20 cellular contexts compared by ENCODE assay signal in the genomic region with DNA sequence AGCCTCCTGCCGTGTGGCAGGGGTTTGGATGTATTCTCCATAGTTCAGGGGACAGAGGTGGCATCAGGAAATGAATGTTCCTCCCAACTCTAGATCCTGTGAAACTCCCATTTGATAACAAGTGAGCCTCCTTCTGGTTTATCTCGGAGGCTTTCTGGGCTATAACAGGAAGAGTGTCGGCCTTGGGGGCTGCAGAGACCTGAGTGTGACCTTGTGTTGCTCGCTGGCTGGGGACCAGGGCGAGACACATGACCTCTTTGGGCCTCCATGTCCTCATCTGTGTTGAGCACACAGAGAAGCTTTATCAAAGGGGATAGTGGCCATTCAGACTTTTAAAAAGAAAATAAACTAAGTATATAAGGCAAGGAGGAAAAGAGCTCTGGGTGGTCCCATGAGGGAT.
"Had no signal": no experiment of that assay in that cellular context is flagged by ENCODE, and none has a peak within 500 bp of the region (broad histone marks: within the 10 kb centered on the region; RNA-seq: fewer than 3 reads in every experiment).

No MANE protein-coding gene starts in this region.

- H3K27ac Mint-ChIP-seq: naive thymus-derived CD8-positive, alpha-beta T cell; nephron progenitor cell had no signal

- H3K4me3 Mint-ChIP-seq: naive thymus-derived CD8-positive, alpha-beta T cell; nephron progenitor cell had no signal

- H3K9me3 Mint-ChIP-seq: naive thymus-derived CD8-positive, alpha-beta T cell had no signal

- DNase-seq: dermis blood vessel endothelial cell; effector memory CD4-positive, alpha-beta T cell; erythroblast; esophagus squamous epithelium; foreskin melanocyte; glutamatergic neuron; heart right ventricle; hippocampal formation; left cardiac atrium; left ventricle myocardium inferior; lower lobe of right lung; naive thymus-derived CD8-positive, alpha-beta T cell; nephron progenitor cell; nucleus accumbens; stimulated activated CD4-positive, alpha-beta T cell treated with anti-CD3 and anti-CD28 coated beads, Interleukin-15, amount 100 ng/mL, for 24 hours; stimulated activated CD4-positive, alpha-beta T cell treated with anti-CD3 and anti-CD28 coated beads, Interleukin-2, amount 100 ng/mL, for 48 hours; stimulated activated naive CD4-positive, alpha-beta T cell treated with Interleukin-2 at 50 U/mL for 16 hours; transverse colon; upper lobe of right lung; uterus had no signal

- ATAC-seq: left cardiac atrium; naive thymus-derived CD8-positive, alpha-beta T cell had no signal
